ENCODE assay signal across 8 cellular contexts in the genomic region with DNA sequence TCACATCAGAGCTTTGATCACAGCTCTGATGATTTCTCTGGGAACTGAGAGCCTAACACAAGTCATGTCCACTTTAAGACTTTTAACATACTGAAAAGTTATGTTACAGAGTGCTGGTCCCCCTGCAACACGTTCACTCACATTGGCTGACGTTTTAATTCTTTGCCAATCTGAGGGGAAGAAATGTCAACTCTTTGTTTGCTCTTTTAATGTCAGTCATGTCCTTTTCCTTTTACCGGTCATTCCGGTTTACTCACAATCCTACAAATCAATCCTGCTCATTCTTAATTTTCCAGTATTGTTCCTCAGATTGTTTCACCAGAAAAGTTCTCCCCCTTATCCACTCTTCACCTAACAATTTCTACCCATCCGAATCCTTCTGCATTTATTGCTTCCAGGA. TPM values are rescaled to one million over a fixed set of nuclear protein-coding genes. Genes with fewer than 3 reads are reported as not detected.
DNase-seq lines count a peak whose midpoint lies in the region; ATAC-seq and TF ChIP-seq lines count a peak whose summit lies in the region.

No MANE protein-coding gene starts in this region.

- TF ChIP-seq POLR2A in lower leg skin (IDR thresholded peaks at IDR 0.05) = no peak

- intact Hi-C loops in lower leg skin (cut with DNase I; ENCODE audit: low total_unique reads) = no loop called here
- intact Hi-C loops in tibial artery (cut with DNase I; ENCODE audit: low total_unique reads) = loop anchor here (5.0 kb wide), 1 partner anchor 61 kb away; no protein-coding TSS in a partner anchor
- intact Hi-C loops in left colon (cut with DNase I, micrococcal nuclease) = no loop called here

- no peaks in the 10 kb centered on the region for H3K27me3 Mint-ChIP-seq in activated T-cell treated with anti-CD3 and anti-CD28 coated beads, Interleukin-2, amount 50 U/mL, for 72 hours (ENCODE audit: low read depth)
- H3K27me3 Mint-ChIP-seq in activated naive CD8-positive, alpha-beta T cell treated with anti-CD3 and anti-CD28 coated beads for 36 hours = no peaks in the 10 kb centered on the region

- peaks cover 0 to 56% (median 35%) of the 10 kb centered on the region in 4 donors for H3K4me1 ChIP-seq in tibial artery

- H3K9me3 ChIP-seq in tibial artery = no peaks in the 10 kb centered on the region

- peak overlapping the region; percentile 94 to 99 for H3K4me3 Mint-ChIP-seq in activated T-cell treated with anti-CD3 and anti-CD28 coated beads, Interleukin-2, amount 50 U/mL, for 72 hours
- peak overlapping the region; percentile 99 for H3K4me3 Mint-ChIP-seq in activated naive CD8-positive, alpha-beta T cell treated with anti-CD3 and anti-CD28 coated beads for 36 hours

- peaks cover 0 to 4% of the 10 kb centered on the region in 2 donors for H3K36me3 Mint-ChIP-seq in activated T-cell treated with anti-CD3 and anti-CD28 coated beads, Interleukin-2, amount 50 U/mL, for 72 hours (ENCODE audit: insufficient read depth in 2 of 2)
- peaks cover 11% of the 10 kb centered on the region for H3K36me3 Mint-ChIP-seq in activated naive CD8-positive, alpha-beta T cell treated with anti-CD3 and anti-CD28 coated beads for 36 hours

- 34 to 63% methylated on average over 5 of the region's 5 CpGs for WGBS in lower leg skin, 2 donors

- peaks cover 59% of the 10 kb centered on the region for H3K4me1 Mint-ChIP-seq in activated T-cell treated with anti-CD3 and anti-CD28 coated beads, Interleukin-2, amount 50 U/mL, for 72 hours (ENCODE audit: low read depth)
- peaks cover 53% of the 10 kb centered on the region for H3K4me1 Mint-ChIP-seq in activated naive CD8-positive, alpha-beta T cell treated with anti-CD3 and anti-CD28 coated beads for 36 hours

- ATAC-seq in activated T-cell treated with anti-CD3 and anti-CD28 coated beads, Interleukin-2, amount 50 U/mL, for 72 hours (replicated peaks in 1 of 2) = no peak
- ATAC-seq in left colon = no peak

- no peak for DNase-seq in activated T-cell treated with anti-CD3 and anti-CD28 coated beads, Interleukin-2, amount 50 U/mL, for 72 hours
- no peak for DNase-seq in activated T-cell treated with anti-CD3 and anti-CD28 coated beads, Interleukin-2, amount 50 U/mL, for 48 hours
- no peak for DNase-seq in activated naive CD8-positive, alpha-beta T cell treated with anti-CD3 and anti-CD28 coated beads for 36 hours
- no peak for DNase-seq in lower leg skin (ENCODE audit: low spot score in 2 of 2)
- no peak for DNase-seq in tibial artery
- DNase-seq in SKM-1 (lab: John Stamatoyannopoulos, UW; ENCODE audit: unreplicated experiment) = no peak
- no peak for DNase-seq in activated CD8-positive, alpha-beta memory T cell treated with anti-CD3 and anti-CD28 coated beads for 24 hours
- DNase-seq in left colon = no peak

- H3K4me3 ChIP-seq in lower leg skin (ENCODE audit: low read depth, poor library complexity, severe bottlenecking) (peak overlapping the region; percentile 16), tibial artery (peak overlapping the region; percentile 83 to 88)

- H3K36me3 ChIP-seq in tibial artery = no peaks in the 10 kb centered on the region

- peaks cover 1 to 2% of the 10 kb centered on the region in 2 donors for H3K9me3 Mint-ChIP-seq in activated T-cell treated with anti-CD3 and anti-CD28 coated beads, Interleukin-2, amount 50 U/mL, for 72 hours
- H3K9me3 Mint-ChIP-seq in activated naive CD8-positive, alpha-beta T cell treated with anti-CD3 and anti-CD28 coated beads for 36 hours = no peaks in the 10 kb centered on the region

- peak overlapping the region; percentile 99 for H3K27ac Mint-ChIP-seq in activated T-cell treated with anti-CD3 and anti-CD28 coated beads, Interleukin-2, amount 50 U/mL, for 72 hours
- peak overlapping the region; percentile 98 for H3K27ac Mint-ChIP-seq in activated naive CD8-positive, alpha-beta T cell treated with anti-CD3 and anti-CD28 coated beads for 36 hours

- TF ChIP-seq CTCF in lower leg skin (IDR thresholded peaks at IDR 0.05) = no peak
- no peak for TF ChIP-seq CTCF in tibial artery (IDR thresholded peaks at IDR 0.05)

- no peaks in the 10 kb centered on the region for H3K27me3 ChIP-seq in tibial artery

- H3K27ac ChIP-seq in tibial artery = peak overlapping the region; percentile 90 to 92

RNA-seq across cellular contexts. Expression of gene CD46, which starts 1.0 kb away (rescaled TPM):
- 100 to 1,000 TPM; 108 to 120 TPM for total RNA-seq in activated T-cell treated with anti-CD3 and anti-CD28 coated beads, Interleukin-2, amount 50 U/mL, for 72 hours
- total RNA-seq in activated naive CD8-positive, alpha-beta T cell treated with anti-CD3 and anti-CD28 coated beads for 36 hours = 10 to 100 TPM; 75.0 to 80.2 TPM
- total RNA-seq in lower leg skin = 10 to 100 TPM; 63.3 to 89.4 (median 76.2) TPM
- 100 to 1,000 TPM; 253 to 260 TPM for total RNA-seq in left colon
